ENCODE assay signal across 15 cellular contexts in the genomic region with DNA sequence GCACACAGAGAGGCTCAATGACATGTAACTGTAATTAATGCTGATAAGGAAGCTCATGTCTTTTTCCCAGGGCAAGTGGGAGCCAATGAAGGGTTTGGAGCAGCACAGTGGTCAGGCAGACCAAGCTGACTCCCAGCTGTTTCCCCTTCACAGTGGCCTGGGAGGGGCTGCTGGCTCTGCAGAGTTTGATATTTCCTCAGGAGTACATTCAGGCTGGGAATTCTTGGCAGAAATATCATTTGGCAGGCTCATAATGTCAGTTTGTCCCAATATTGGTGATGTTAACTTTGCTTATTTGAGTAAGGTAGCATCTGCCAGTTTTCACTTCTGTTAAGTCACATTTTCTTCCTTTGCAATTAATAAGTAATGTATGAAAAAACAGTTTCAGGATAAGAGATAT.
"Had no signal": no experiment of that assay in that cellular context is flagged by ENCODE, and none has a peak within 500 bp of the region (broad histone marks: within the 10 kb centered on the region; RNA-seq: fewer than 3 reads in every experiment).

No MANE protein-coding gene starts in this region.

- ATAC-seq: activated CD4-positive, alpha-beta T cell treated with anti-CD3 and anti-CD28 coated beads for 36 hours; activated CD8-positive, alpha-beta T cell treated with anti-CD3 and anti-CD28 coated beads, Interleukin-2, amount 10 ng/mL, durations not matched to agents 7 days and 5 days; T-cell; upper lobe of right lung had no signal

- H3K27ac ChIP-seq: adrenal gland, epithelial cell of prostate, parathyroid adenoma, suprapubic skin, upper lobe of right lung, WERI-Rb-1 had no signal

- H3K4me3 ChIP-seq: adrenal gland, suprapubic skin, upper lobe of right lung had no signal

- H3K36me3 ChIP-seq: adrenal gland, suprapubic skin, upper lobe of right lung, WERI-Rb-1 had no signal

- H3K27me3 ChIP-seq: adrenal gland, suprapubic skin, upper lobe of right lung had no signal

- H3K4me1 ChIP-seq: adrenal gland, parathyroid adenoma, upper lobe of right lung had no signal

- H3K9me3 ChIP-seq: suprapubic skin, upper lobe of right lung had no signal

- DNase-seq: activated CD4-positive, alpha-beta T cell treated with anti-CD3 and anti-CD28 coated beads for 36 hours; activated CD8-positive, alpha-beta memory T cell treated with anti-CD3 and anti-CD28 coated beads, Interleukin-2, amount 50 U/mL, for 48 hours; activated CD8-positive, alpha-beta T cell treated with anti-CD3 and anti-CD28 coated beads, Interleukin-2, amount 10 ng/mL, durations not matched to agents 7 days and 5 days; activated naive CD4-positive, alpha-beta T cell treated with anti-CD3 and anti-CD28 coated beads, Interleukin-2, amount 10 ng/mL, durations not matched to agents 7 days and 5 days; adrenal gland; central memory CD4-positive, alpha-beta T cell; effector memory CD4-positive, alpha-beta T cell; stimulated activated CD4-positive, alpha-beta T cell treated with anti-CD3 and anti-CD28 coated beads, Interleukin-12 subunit alpha, Interleukin-12 subunit beta, amount 100 ng/mL, for 4 hours; stimulated activated naive CD4-positive, alpha-beta T cell; T-cell; upper lobe of right lung; WERI-Rb-1 had no signal
